11 cellular contexts compared by ENCODE assay signal in genomic region chr15:67822537-67823370, GRCh38. TPM values are rescaled to one million over a fixed set of nuclear protein-coding genes. Genes with fewer than 3 reads are reported as not detected.
A peak's percentile ranks its signal among the peaks of the same experiment; 100 is the strongest.
DNase-seq lines count a peak whose midpoint lies in the region; ATAC-seq and TF ChIP-seq lines count a peak whose summit lies in the region.
"Had no signal": no experiment of that assay in that cellular context is flagged by ENCODE, and none has a peak within 500 bp of the region (broad histone marks: within the 10 kb centered on the region; RNA-seq: fewer than 3 reads in every experiment).

No MANE protein-coding gene starts in this region.

- H3K4me1 Mint-ChIP-seq in CD8-positive, alpha-beta T cell (ENCODE audit: low read depth) = peaks cover 46% of the 10 kb centered on the region
- H3K4me1 Mint-ChIP-seq in nephron progenitor cell = peaks cover 35% of the 10 kb centered on the region

- no peak for ATAC-seq in CD8-positive, alpha-beta T cell
- ATAC-seq: body of pancreas had no signal

- H3K27me3 ChIP-seq in CD8-positive, alpha-beta T cell (ENCODE audit: insufficient read depth, low read length) = peaks cover 49% of the 10 kb centered on the region
- peaks cover 98% of the 10 kb centered on the region for H3K27me3 ChIP-seq in H7 (ENCODE audit: control insufficient read depth, insufficient read depth, low read length)

- POLR2A ChIA-PET in CD8-positive, alpha-beta T cell (lab: Charles Lee) = no interaction called here

- H3K27ac ChIP-seq in CD8-positive, alpha-beta T cell (ENCODE audit: low read depth, low read length) = no peak overlapping the region
- H3K27ac ChIP-seq: body of pancreas had no signal

- peak overlapping the region; percentile 67 for H3K4me3 Mint-ChIP-seq in CD8-positive, alpha-beta T cell
- peak overlapping the region; percentile 78 for H3K4me3 Mint-ChIP-seq in nephron progenitor cell

- no peak overlapping the region for H3K4me3 ChIP-seq in CD8-positive, alpha-beta T cell (ENCODE audit: low read depth, low read length)
- H3K4me3 ChIP-seq in H7 (ENCODE audit: insufficient read depth, low read depth, low read length) = no peak overlapping the region; the same call in 1 of the 2 replicates
- H3K4me3 ChIP-seq: body of pancreas had no signal

- no peak for DNase-seq in CD8-positive, alpha-beta T cell
- DNase-seq in H7 (peak; percentile 83), nephron progenitor cell (no peak), SIG-M5 treated with dmso at 0.1 percent for 504 hours (lab: John Stamatoyannopoulos, UW; ENCODE audit: unreplicated experiment) (no peak), COR-L47 (lab: John Stamatoyannopoulos, UW) (no peak), germinal center (ENCODE audit: low spot score) (no peak)
- DNase-seq in activated T-cell treated with anti-CD3 and anti-CD28 coated beads, Interleukin-2, amount 50 U/mL, for 48 hours = peak; percentile 37 to 39
- DNase-seq: activated CD4-positive, CD25-positive, alpha-beta regulatory T cell; body of pancreas; foreskin melanocyte; NCI-H510A treated with DMSO at 0.1 percent for 48 hours had no signal

- no peak overlapping the region for H3K27ac Mint-ChIP-seq in CD8-positive, alpha-beta T cell
- no peak overlapping the region for H3K27ac Mint-ChIP-seq in nephron progenitor cell

- H3K9me3 ChIP-seq in CD8-positive, alpha-beta T cell (ENCODE audit: low read length) = no peaks in the 10 kb centered on the region
- H3K9me3 ChIP-seq: body of pancreas had no signal

- TF ChIP-seq CTCF in CD8-positive, alpha-beta T cell (IDR thresholded peaks at IDR 0.05) = no peak
- TF ChIP-seq CTCF in nephron progenitor cell (IDR thresholded peaks at IDR 0.05) = no peak

- intact Hi-C loops in CD8-positive, alpha-beta T cell (cut with DNase I, micrococcal nuclease) = no loop called here

- H3K27me3 Mint-ChIP-seq in CD8-positive, alpha-beta T cell (ENCODE audit: low read depth) = peaks cover 62% of the 10 kb centered on the region
- peaks cover 89% of the 10 kb centered on the region for H3K27me3 Mint-ChIP-seq in nephron progenitor cell (ENCODE audit: low read depth, poor library complexity)

- CTCF ChIA-PET in CD8-positive, alpha-beta T cell (lab: Charles Lee) = interaction anchor here (1.0 kb wide), 1 partner anchor 40 kb away, joined by 3 read pairs; no protein-coding TSS in a partner anchor

- H3K36me3 ChIP-seq in CD8-positive, alpha-beta T cell (ENCODE audit: insufficient read depth, low read length) = no peaks in the 10 kb centered on the region
- no peaks in the 10 kb centered on the region for H3K36me3 ChIP-seq in H7 (replicated peaks; ENCODE audit: control insufficient read depth, insufficient read depth, low read length)

- H3K4me1 ChIP-seq in CD8-positive, alpha-beta T cell (ENCODE audit: insufficient read depth, low read length) = peaks cover 60% of the 10 kb centered on the region

- H3K9me3 Mint-ChIP-seq in CD8-positive, alpha-beta T cell = no peaks in the 10 kb centered on the region
- peaks cover 3% of the 10 kb centered on the region for H3K9me3 Mint-ChIP-seq in nephron progenitor cell

- no peaks in the 10 kb centered on the region for H3K36me3 Mint-ChIP-seq in CD8-positive, alpha-beta T cell
- no peaks in the 10 kb centered on the region for H3K36me3 Mint-ChIP-seq in nephron progenitor cell (ENCODE audit: low read depth)

RNA-seq across cellular contexts. Expression of gene SKOR1, which starts 2.6 kb away (rescaled TPM):
- total RNA-seq in CD8-positive, alpha-beta T cell = 1 to 10 TPM; 1.8 to 2.3 TPM
- 0.11 TPM in 1 of 2 replicates, not detected in the other for total RNA-seq in H7 (2014; rRNA removed; shearing (Covaris generic))

RNA-seq across cellular contexts. Expression of gene RNU6-1, which starts 17.1 kb away (rescaled TPM):
- total RNA-seq in CD8-positive, alpha-beta T cell = not detected
- total RNA-seq in H7 (2014; rRNA removed; shearing (Covaris generic)) = not detected in 2 replicates
- total RNA-seq: body of pancreas had no signal

Comparison
In these comparisons a context has a peak if more than half of its experiments do, and no peak if none do; other contexts are left out.
1. DNase-seq: peak in H7 (single experiment) and activated T-cell treated with anti-CD3 and anti-CD28 coated beads, Interleukin-2, amount 50 U/mL, for 48 hours (2 of 2); none in CD8-positive, alpha-beta T cell (0 of 7), nephron progenitor cell (single experiment), SIG-M5 treated with dmso at 0.1 percent for 504 hours (single experiment), COR-L47 (single experiment) and germinal center (single experiment).